ENCODE assay signal across 13 cellular contexts in genomic region chr9:109340979-109341378, GRCh38. TPM values are rescaled to one million over a fixed set of nuclear protein-coding genes. Genes with fewer than 3 reads are reported as not detected.
DNase-seq lines count a peak whose midpoint lies in the region; ATAC-seq and TF ChIP-seq lines count a peak whose summit lies in the region.
"Not testable (repeated sequence)": the region's sequence is repeated elsewhere in the genome, so short reads cannot be mapped to it uniquely, and the experiment has no call there.
"Had no signal": no experiment of that assay in that cellular context is flagged by ENCODE, and none has a peak within 500 bp of the region (broad histone marks: within the 10 kb centered on the region; RNA-seq: fewer than 3 reads in every experiment).

No MANE protein-coding gene starts in this region.

- 43% methylated on average over 7 of the region's 7 CpGs for WGBS in suprapubic skin
- 65 to 66% methylated on average over 7 of the region's 7 CpGs for WGBS in thyroid gland, 2 donors

- not testable (repeated sequence) for H3K4me3 ChIP-seq in PC-9; breast epithelium; left lung; lower lobe of right lung; suprapubic skin; thyroid gland (replicated peaks in 1 of 3)

- intact Hi-C loops in PC-9 (cut with micrococcal nuclease; ENCODE audit: unreplicated experiment), result loop anchor here (10.0 kb wide), 1 partner anchor 406 kb away; the partner anchor contains the start of genes ABITRAM and ELP1
- intact Hi-C loops in breast epithelium (cut with DNase I; ENCODE audit: low total_unique reads); left lung (cut with DNase I); lower lobe of right lung (cut with DNase I); thyroid gland (cut with DNase I): not testable (repeated sequence)

- POLR2A ChIA-PET in PC-9 (lab: Charles Lee; ENCODE audit: unreplicated experiment), result interaction anchor here (0.6 kb wide), 2 partner anchors 19 to 22 kb away, joined by 5 to 7 read pairs; no protein-coding TSS in a partner anchor

- DNase-seq in DMS53 (lab: John Stamatoyannopoulos, UW) (peak; percentile 12), breast epithelium (ENCODE audit: low spot score in 2 of 2) (peak in 1 of 2 donors; percentile 12), suprapubic skin (ENCODE audit: low spot score in 2 of 2) (peak in 1 of 2 donors; percentile 11), thyroid gland (peak; percentile 50 to 66)
- DNase-seq in PC-9; left lung; lower lobe of right lung; type B pancreatic cell (ENCODE audit: extremely low spot score, unreplicated experiment): not testable (repeated sequence)

- H3K36me3 Mint-ChIP-seq in type B pancreatic cell, result not testable (repeated sequence)

- BruUV-seq in PC-9 (replicated peaks; lab: Mats Ljungman, UMichigan), result not testable (repeated sequence)

- TF ChIP-seq CTCF in PC-9 (conservative IDR thresholded peaks at IDR 0.05); breast epithelium (IDR thresholded peaks at IDR 0.05); left lung (IDR thresholded peaks at IDR 0.05); lower lobe of right lung (IDR thresholded peaks at IDR 0.05); suprapubic skin (IDR thresholded peaks at IDR 0.05); thyroid gland (IDR thresholded peaks at IDR 0.05); type B pancreatic cell (conservative IDR thresholded peaks at IDR 0.05): not testable (repeated sequence)

- H3K9me3 ChIP-seq in PC-9 (ENCODE audit: insufficient read depth, low read depth); breast epithelium; left lung; lower lobe of right lung; suprapubic skin; thyroid gland: not testable (repeated sequence)

- TF ChIP-seq POLR2A in breast epithelium (IDR thresholded peaks at IDR 0.05); suprapubic skin (IDR thresholded peaks at IDR 0.05); thyroid gland (IDR thresholded peaks at IDR 0.05): not testable (repeated sequence)

- not testable (repeated sequence) for H3K9me2 ChIP-seq in PC-9 (ENCODE audit: insufficient read depth)

- not testable (repeated sequence) for H3K79me2 ChIP-seq in PC-9 (ENCODE audit: low read depth)

- H3K27ac Mint-ChIP-seq in type B pancreatic cell, result peak overlapping the region; percentile 61

- H3K4me3 Mint-ChIP-seq in type B pancreatic cell, result not testable (repeated sequence)

- H3K27me3 ChIP-seq in PC-9 (ENCODE audit: insufficient read depth, low read depth); breast epithelium; left lung; lower lobe of right lung (ENCODE audit: low read depth); suprapubic skin; thyroid gland: not testable (repeated sequence)

- not testable (repeated sequence) for H3K4me1 Mint-ChIP-seq in type B pancreatic cell (ENCODE audit: unreplicated experiment)

- not testable (repeated sequence) for TF ChIP-seq EP300 in suprapubic skin (IDR thresholded peaks at IDR 0.05)

- not testable (repeated sequence) for H3K27me3 Mint-ChIP-seq in type B pancreatic cell

- CTCF ChIA-PET in PC-9 (lab: Charles Lee), result not testable (repeated sequence)

- not testable (repeated sequence) for H3K27ac ChIP-seq in PC-9, left lung
- H3K27ac ChIP-seq in breast epithelium, result peak overlapping the region; percentile 8 to 54
- H3K27ac ChIP-seq in lower lobe of right lung, result peak overlapping the region; percentile 3
- peak overlapping the region; percentile 21 for H3K27ac ChIP-seq in suprapubic skin
- peak overlapping the region in 2 of 3 donors; percentile 19 to 48 for H3K27ac ChIP-seq in thyroid gland

- peaks cover 36% of the 10 kb centered on the region for H3F3A ChIP-seq in PC-9 (ENCODE audit: insufficient read depth, low read depth)

- H3K4me1 ChIP-seq in PC-9 (replicated peaks; ENCODE audit: insufficient read depth) (peaks cover 34% of the 10 kb centered on the region), lower lobe of right lung (peaks cover 16% of the 10 kb centered on the region), suprapubic skin (peaks cover 19% of the 10 kb centered on the region), thyroid gland (peaks cover 21 to 22% of the 10 kb centered on the region in 2 donors)
- not testable (repeated sequence) for H3K4me1 ChIP-seq in breast epithelium, left lung

- peak overlapping the region; percentile 33; the same call in 1 of the 2 replicates for H3K4me2 ChIP-seq in PC-9

- H3K36me3 ChIP-seq in PC-9 (ENCODE audit: low read depth); breast epithelium; left lung; lower lobe of right lung; suprapubic skin; thyroid gland: not testable (repeated sequence)

- not testable (repeated sequence) for H3K9me3 Mint-ChIP-seq in type B pancreatic cell

- peak; percentile 57 for ATAC-seq in left lung
- ATAC-seq in lower lobe of right lung, result peak in 1 of 2 donors; percentile 55

- H2AFZ ChIP-seq in PC-9, result not testable (repeated sequence)

- not testable (repeated sequence) for H4K20me1 ChIP-seq in PC-9 (ENCODE audit: insufficient read depth)

RNA-seq across cellular contexts. Expression of gene EPB41L4B, which starts 20.1 kb away (rescaled TPM):
- total RNA-seq in PC-9 (2021), result 4.2 and 5.0 TPM in 2 replicates
- total RNA-seq in breast epithelium, result 10 to 100 TPM; 11.5 to 47.2 (median 16.0) TPM
- total RNA-seq in left lung, result 10 to 100 TPM; 11.6 to 17.7 TPM
- 12.1 TPM for total RNA-seq in lower lobe of right lung
- total RNA-seq in suprapubic skin, result 10 to 100 TPM; 22.4 to 27.4 (median 25.1) TPM
- total RNA-seq in thyroid gland, result 10 to 100 TPM; 56.4 to 72.7 (median 71.0) TPM
- total RNA-seq in type B pancreatic cell (ENCODE audit: low replicate concordance), result 14.4 and 29.1 TPM in 2 replicates
- total RNA-seq: A673; CD4-positive, alpha-beta memory T cell; CD4-positive, alpha-beta T cell; CD4-positive, CD25-positive, alpha-beta regulatory T cell; CD8-positive, alpha-beta T cell had no signal
